In genomic region chrX:119833905-119834304, GRCh38 we compare ENCODE assay signal across 20 cellular contexts. TPM values are rescaled to one million over a fixed set of nuclear protein-coding genes. Genes with fewer than 3 reads are reported as not detected.
A peak's percentile ranks its signal among the peaks of the same experiment; 100 is the strongest.
DNase-seq lines count a peak whose midpoint lies in the region; ATAC-seq, FAIRE-seq and TF ChIP-seq lines count a peak whose summit lies in the region.
"Had no signal": no experiment of that assay in that cellular context is flagged by ENCODE, and none has a peak within 500 bp of the region (broad histone marks: within the 10 kb centered on the region; RNA-seq: fewer than 3 reads in every experiment).

No MANE protein-coding gene starts in this region.

- no peak for TF ChIP-seq CTCF in MM.1S (IDR thresholded peaks at IDR 0.05; ENCODE audit: low read length)
- TF ChIP-seq CTCF in endothelial cell of umbilical vein (IDR thresholded peaks at IDR 0.05; ENCODE audit: extremely low read depth in 1 of 2, insufficient read depth in 1 of 2, low read depth in 1 of 2, low read length in 2 of 2) = no peak

- BruUV-seq in endothelial cell of umbilical vein (replicated peaks; lab: Mats Ljungman, UMichigan) = no TSS peak

- no peaks in the 10 kb centered on the region for H3K9me3 ChIP-seq in BLaER1
- H3K9me3 ChIP-seq in MM.1S (replicated peaks; ENCODE audit: insufficient read depth, low read length) = no peaks in the 10 kb centered on the region
- no peaks in the 10 kb centered on the region for H3K9me3 ChIP-seq in endothelial cell of umbilical vein (replicated peaks; ENCODE audit: control insufficient read depth, insufficient read depth, low read length)
- H3K9me3 ChIP-seq in Karpas-422 (ENCODE audit: low read length) = no peaks in the 10 kb centered on the region
- H3K9me3 ChIP-seq: A549, Caco-2 had no signal

- H3K27me3 ChIP-seq in BLaER1 = no peaks in the 10 kb centered on the region
- no peaks in the 10 kb centered on the region for H3K27me3 ChIP-seq in MM.1S (replicated peaks; ENCODE audit: insufficient read depth, low read length)
- H3K27me3 ChIP-seq in endothelial cell of umbilical vein (ENCODE audit: control insufficient read depth in 2 of 2, insufficient read depth in 2 of 2, low read length in 2 of 2) = no peaks in the 10 kb centered on the region
- no peaks in the 10 kb centered on the region for H3K27me3 ChIP-seq in Karpas-422 (ENCODE audit: low read length)

- H4K20me1 ChIP-seq in BLaER1 (no peaks in the 10 kb centered on the region), MM.1S (ENCODE audit: insufficient read depth, low read length) (no peaks in the 10 kb centered on the region), endothelial cell of umbilical vein (replicated peaks; ENCODE audit: control insufficient read depth, extremely low read depth, insufficient read depth, low read length) (no peaks in the 10 kb centered on the region), Karpas-422 (ENCODE audit: insufficient read depth, low read depth, low read length) (no peaks in the 10 kb centered on the region)

- TF ChIP-seq POLR2A in endothelial cell of umbilical vein (IDR thresholded peaks at IDR 0.05; ENCODE audit: low read depth, low read length) = no peak

- H2AFZ ChIP-seq in MM.1S (ENCODE audit: low read length) (peak overlapping the region; percentile 36; the same call in 1 of the 2 replicates), endothelial cell of umbilical vein (ENCODE audit: low read depth, low read length) (no peak overlapping the region), Karpas-422 (ENCODE audit: low read length) (no peak overlapping the region)

- DNase-seq in GM19239 (ENCODE audit: insufficient read length, low spot score) = no peak
- DNase-seq in MM.1S = peak; percentile 60
- no peak for DNase-seq in endothelial cell of umbilical vein (ENCODE audit: low read depth, low spot score)
- no peak for DNase-seq in NCI-H446 treated with DMSO at 0.1 percent for 48 hours (lab: John Stamatoyannopoulos, UW)
- no peak for DNase-seq in Karpas-422
- DNase-seq: AML-193; Caco-2; Calu3; CD4-positive, alpha-beta T cell; CD8-positive, alpha-beta T cell; DMS79 treated with DMSO at 0.1 percent for 48 hours; GF-D8 had no signal

- ATAC-seq in HG02798 (IDR thresholded peaks at IDR 0.05; ENCODE audit: poor library complexity, unreplicated experiment) = no peak
- ATAC-seq: A549; CD8-positive, alpha-beta T cell had no signal

- no peaks in the 10 kb centered on the region for H3K9me1 ChIP-seq in endothelial cell of umbilical vein (replicated peaks; ENCODE audit: control insufficient read depth, extremely low read depth, insufficient read depth, low read length)

- H3K4me1 ChIP-seq in BLaER1 (peaks cover 45% of the 10 kb centered on the region), MM.1S (ENCODE audit: low read length) (peaks cover 25% of the 10 kb centered on the region), endothelial cell of umbilical vein (ENCODE audit: control insufficient read depth, extremely low read depth, insufficient read depth, low read length) (no peaks in the 10 kb centered on the region), Karpas-422 (ENCODE audit: low read length) (no peaks in the 10 kb centered on the region)
- H3K4me1 ChIP-seq: A549, Caco-2 had no signal

- H3K36me3 ChIP-seq in BLaER1 (peaks cover 79% of the 10 kb centered on the region), MM.1S (replicated peaks; ENCODE audit: insufficient read depth, low read length) (no peaks in the 10 kb centered on the region), endothelial cell of umbilical vein (ENCODE audit: control insufficient read depth in 2 of 2, extremely low read depth in 1 of 2, insufficient read depth in 2 of 2, low read length in 2 of 2) (no peaks in the 10 kb centered on the region), Karpas-422 (ENCODE audit: insufficient read depth, low read length) (peaks cover 2% of the 10 kb centered on the region; the same call in 1 of the 2 replicates)

- H3K9ac ChIP-seq in BLaER1 (peak overlapping the region; percentile 8; the same call in 1 of the 2 replicates), MM.1S (ENCODE audit: low read length) (peak overlapping the region; percentile 19; the same call in 1 of the 2 replicates), endothelial cell of umbilical vein (replicated peaks; ENCODE audit: extremely low read depth, insufficient read depth, low read length) (no peak overlapping the region), Karpas-422 (ENCODE audit: low read length) (no peak overlapping the region)

- dilution Hi-C loops in endothelial cell of umbilical vein (cut with MboI; ENCODE audit: extremely low pct_ligation_motif_present, low sequenced_read_pairs) = no loop called here

- H3K9me2 ChIP-seq in MM.1S (replicated peaks; ENCODE audit: insufficient read depth, low read length) (no peaks in the 10 kb centered on the region), Karpas-422 (replicated peaks; ENCODE audit: insufficient read depth, low read length) (no peaks in the 10 kb centered on the region)

- peak; percentile 90 for FAIRE-seq in GM19239 (lab: Jason Lieb, UNC)
- FAIRE-seq in endothelial cell of umbilical vein (lab: Jason Lieb, UNC) = peak; percentile 4
- FAIRE-seq: A549, D721Med, G401.6, GM12891 had no signal

- H3K79me2 ChIP-seq in MM.1S (ENCODE audit: low read length) (no peaks in the 10 kb centered on the region), endothelial cell of umbilical vein (ENCODE audit: control insufficient read depth, insufficient read depth, low read length) (no peaks in the 10 kb centered on the region), Karpas-422 (ENCODE audit: low read length) (no peaks in the 10 kb centered on the region)

- CTCF ChIA-PET in endothelial cell of umbilical vein (lab: Charles Lee) = interaction anchor here (0.7 to 1.3 kb wide), 2 partner anchors 25 to 27 kb away, joined by 4 to 5 read pairs; no protein-coding TSS in a partner anchor

- intact Hi-C loops in endothelial cell of umbilical vein (cut with micrococcal nuclease) = no loop called here

- H3K4me3 ChIP-seq in BLaER1 (no peak overlapping the region; the same call in 1 of the 2 replicates), MM.1S (ENCODE audit: low read length) (peak overlapping the region; percentile 28; the same call in 1 of the 2 replicates), endothelial cell of umbilical vein (replicated peaks in 1 of 3; ENCODE audit: insufficient read depth in 1 of 3, low read depth in 1 of 3, low read length in 3 of 3) (no peak overlapping the region), Karpas-422 (ENCODE audit: low read length) (no peak overlapping the region)
- H3K4me3 ChIP-seq: A549 had no signal

- H3K4me2 ChIP-seq in BLaER1 (peak overlapping the region; percentile 67), MM.1S (ENCODE audit: low read depth, low read length) (peak overlapping the region; percentile 66), endothelial cell of umbilical vein (ENCODE audit: insufficient read depth, low read length) (no peak overlapping the region), Karpas-422 (ENCODE audit: low read depth, low read length, poor library complexity, severe bottlenecking) (no peak overlapping the region)
- H3K4me2 ChIP-seq: A549 had no signal

- POLR2A ChIA-PET in endothelial cell of umbilical vein (lab: Charles Lee) = interaction anchor here (0.6 kb wide), 1 partner anchor 9 kb away, joined by 5 read pairs; no protein-coding TSS in a partner anchor

- H3K27ac ChIP-seq in BLaER1 = peak overlapping the region; percentile 45; the same call in 1 of the 2 replicates
- peak overlapping the region; percentile 70; the same call in 1 of the 2 replicates for H3K27ac ChIP-seq in MM.1S (ENCODE audit: low read length)
- no peak overlapping the region for H3K27ac ChIP-seq in endothelial cell of umbilical vein (ENCODE audit: insufficient read depth, low read depth, low read length)
- no peak overlapping the region for H3K27ac ChIP-seq in Karpas-422 (ENCODE audit: low read length)
- H3K27ac ChIP-seq: 22Rv1, A549, C4-2B had no signal

- no peaks in the 10 kb centered on the region for H3F3A ChIP-seq in MM.1S (ENCODE audit: insufficient read depth, low read length)

RNA-seq across cellular contexts. Expression of gene UPF3B, which starts 18.9 kb away (rescaled TPM):
- 10.2 and 11.9 TPM in 2 replicates for total RNA-seq in endothelial cell of umbilical vein
- 2.2 and 3.7 TPM in 2 replicates for polyA plus RNA-seq in endothelial cell of umbilical vein
- polyA plus RNA-seq in endothelial cell of umbilical vein (2011; cell fraction: cytosol; rRNA removed) = 7.1 and 7.5 TPM in 2 replicates
- polyA plus RNA-seq in endothelial cell of umbilical vein (2011; cell fraction: nucleus; rRNA removed) = 8.8 and 13.2 TPM in 2 replicates
- polyA plus RNA-seq in endothelial cell of umbilical vein (2012) = 11.2 and 14.3 TPM in 2 replicates
- 3.2 and 5.0 TPM in 2 replicates for polyA minus RNA-seq in endothelial cell of umbilical vein
- 6.8 TPM for polyA minus RNA-seq in endothelial cell of umbilical vein (2011; cell fraction: cytosol; rRNA and poly(A)+ RNA removed)
- polyA minus RNA-seq in endothelial cell of umbilical vein (2011; cell fraction: nucleus; rRNA and poly(A)+ RNA removed) = 2.9 and 3.9 TPM in 2 replicates
- total RNA-seq in Karpas-422 (2014; rRNA removed; shearing (Covaris generic); ENCODE audit: low replicate concordance) = 7.8 and 8.9 TPM in 2 replicates

RNA-seq across cellular contexts. Expression of gene RNF113A, which starts 37.6 kb away (rescaled TPM):
- 10.2 and 11.7 TPM in 2 replicates for total RNA-seq in endothelial cell of umbilical vein
- 8.7 and 9.4 TPM in 2 replicates for polyA plus RNA-seq in endothelial cell of umbilical vein
- 12.4 and 14.7 TPM in 2 replicates for polyA plus RNA-seq in endothelial cell of umbilical vein (2011; cell fraction: cytosol; rRNA removed)
- 7.3 and 8.4 TPM in 2 replicates for polyA plus RNA-seq in endothelial cell of umbilical vein (2011; cell fraction: nucleus; rRNA removed)
- polyA plus RNA-seq in endothelial cell of umbilical vein (2012) = 12.2 and 12.8 TPM in 2 replicates
- polyA minus RNA-seq in endothelial cell of umbilical vein = 4.4 and 6.9 TPM in 2 replicates
- polyA minus RNA-seq in endothelial cell of umbilical vein (2011; cell fraction: cytosol; rRNA and poly(A)+ RNA removed) = 11.1 TPM
- 1.5 TPM in 2 replicates for polyA minus RNA-seq in endothelial cell of umbilical vein (2011; cell fraction: nucleus; rRNA and poly(A)+ RNA removed)
- total RNA-seq in Karpas-422 (2014; rRNA removed; shearing (Covaris generic); ENCODE audit: low replicate concordance) = 28.6 and 41.1 TPM in 2 replicates

RNA-seq across cellular contexts. Expression of gene NDUFA1, which starts 37.7 kb away (rescaled TPM):
- 89.9 and 96.3 TPM in 2 replicates for total RNA-seq in endothelial cell of umbilical vein
- polyA plus RNA-seq in endothelial cell of umbilical vein = 61.2 and 93.4 TPM in 2 replicates
- polyA plus RNA-seq in endothelial cell of umbilical vein (2011; cell fraction: cytosol; rRNA removed) = 110 and 150 TPM in 2 replicates
- 32.0 and 40.3 TPM in 2 replicates for polyA plus RNA-seq in endothelial cell of umbilical vein (2011; cell fraction: nucleus; rRNA removed)
- 170 and 190 TPM in 2 replicates for polyA plus RNA-seq in endothelial cell of umbilical vein (2012)
- 47.1 and 50.5 TPM in 2 replicates for polyA minus RNA-seq in endothelial cell of umbilical vein
- 51.4 TPM for polyA minus RNA-seq in endothelial cell of umbilical vein (2011; cell fraction: cytosol; rRNA and poly(A)+ RNA removed)
- 4.5 and 5.0 TPM in 2 replicates for polyA minus RNA-seq in endothelial cell of umbilical vein (2011; cell fraction: nucleus; rRNA and poly(A)+ RNA removed)
- 147 and 150 TPM in 2 replicates for total RNA-seq in Karpas-422 (2014; rRNA removed; shearing (Covaris generic); ENCODE audit: low replicate concordance)

RNA-seq across cellular contexts. Expression of gene RPL39, which starts 42.5 kb away (rescaled TPM):
- 1,516 and 1,582 TPM in 2 replicates for total RNA-seq in endothelial cell of umbilical vein
- polyA plus RNA-seq in endothelial cell of umbilical vein = 1,285 and 1,305 TPM in 2 replicates
- 3,416 and 3,533 TPM in 2 replicates for polyA plus RNA-seq in endothelial cell of umbilical vein (2011; cell fraction: cytosol; rRNA removed)
- polyA plus RNA-seq in endothelial cell of umbilical vein (2011; cell fraction: nucleus; rRNA removed) = 642 and 902 TPM in 2 replicates
- 4,393 and 5,665 TPM in 2 replicates for polyA plus RNA-seq in endothelial cell of umbilical vein (2012)
- 147 and 161 TPM in 2 replicates for polyA minus RNA-seq in endothelial cell of umbilical vein
- polyA minus RNA-seq in endothelial cell of umbilical vein (2011; cell fraction: cytosol; rRNA and poly(A)+ RNA removed) = 394 TPM
- 46.8 and 58.7 TPM in 2 replicates for polyA minus RNA-seq in endothelial cell of umbilical vein (2011; cell fraction: nucleus; rRNA and poly(A)+ RNA removed)
- 1,763 and 3,006 TPM in 2 replicates for total RNA-seq in Karpas-422 (2014; rRNA removed; shearing (Covaris generic); ENCODE audit: low replicate concordance)

Comparison
In these comparisons a context has a peak if more than half of its experiments do, and no peak if none do; other contexts are left out.
1. H3K27ac ChIP-seq: peak in BLaER1 (single experiment) and MM.1S (single experiment); none in endothelial cell of umbilical vein (single experiment) and Karpas-422 (single experiment).
2. H3K4me2 ChIP-seq: peak in BLaER1 (single experiment) and MM.1S (single experiment); none in endothelial cell of umbilical vein (single experiment) and Karpas-422 (single experiment).
3. H3K9ac ChIP-seq: peak in BLaER1 (single experiment) and MM.1S (single experiment); none in endothelial cell of umbilical vein (single experiment) and Karpas-422 (single experiment).